In the genomic region with DNA sequence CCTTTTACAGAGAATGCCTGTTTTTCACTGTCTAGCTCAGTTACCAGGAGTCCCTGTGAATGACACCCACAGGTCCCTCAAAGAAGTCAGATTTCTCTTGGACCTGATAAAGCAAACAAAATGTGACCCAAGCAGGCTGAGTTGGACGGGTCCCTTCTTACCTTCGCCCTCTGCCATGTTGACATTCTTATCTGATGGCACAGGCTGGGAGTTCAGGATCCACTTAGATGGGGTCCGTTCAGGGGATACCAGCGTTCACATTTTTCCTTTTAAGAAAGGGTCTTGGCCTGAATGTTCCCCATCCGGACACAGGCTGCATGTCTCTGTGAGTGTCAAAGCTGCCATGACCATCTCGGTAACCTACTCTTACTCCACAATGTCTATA, we compare ENCODE assay signal across 21 cellular contexts.
DNase-seq lines count a peak whose midpoint lies in the region; ATAC-seq, FAIRE-seq and TF ChIP-seq lines count a peak whose summit lies in the region.
"Had no signal": no experiment of that assay in that cellular context is flagged by ENCODE, and none has a peak within 500 bp of the region (broad histone marks: within the 10 kb centered on the region; RNA-seq: fewer than 3 reads in every experiment).

No MANE protein-coding gene starts in this region.

- no peak overlapping the region for H4K8ac ChIP-seq in H1 (ENCODE audit: extremely low read depth, insufficient read depth, low read length)

- no peak overlapping the region for H2BK15ac ChIP-seq in H1 (ENCODE audit: low read length)

- TF ChIP-seq EP300 in HepG2 (IDR thresholded peaks at IDR 0.05; ENCODE audit: low read depth in 2 of 2, low read length in 2 of 2) (no peak), HepG2 (CRISPR knock-in tag; IDR thresholded peaks at IDR 0.05; ENCODE audit: borderline replicate concordance) (no peak), H1 (IDR thresholded peaks at IDR 0.05; ENCODE audit: borderline replicate concordance in 1 of 2, low read depth in 2 of 2, low read length in 2 of 2) (no peak)

- H3K9ac ChIP-seq in liver (ENCODE audit: low read depth in 1 of 2, low read length in 2 of 2) (no peak overlapping the region), HepG2 (ENCODE audit: insufficient read depth, low read depth, low read length) (no peak overlapping the region), H1 (replicated peaks in 1 of 4; ENCODE audit: extremely low read depth in 1 of 4, low read depth in 3 of 4, low read length in 3 of 4) (no peak overlapping the region)

- CTCF ChIA-PET in HepG2 (lab: Yijun Ruan, JAX; ENCODE audit: low intra/inter-chr PET ratio, low total read pairs): no interaction called here
- CTCF ChIA-PET in H1 (lab: Charles Lee; ENCODE audit: partially characterized antibody): interaction anchor here (0.6 to 2.2 kb wide), 3 partner anchors 10 to 539 kb away, joined by 3 to 6 read pairs (median 4); no protein-coding TSS in a partner anchor

- H2BK20ac ChIP-seq in H1 (ENCODE audit: low read length): no peak overlapping the region

- H3K36me3 ChIP-seq in liver (ENCODE audit: control insufficient read depth in 4 of 4, insufficient read depth in 3 of 4, low read depth in 1 of 4, low read length in 3 of 4) (no peaks in the 10 kb centered on the region), HepG2 (replicated peaks in 1 of 2; ENCODE audit: control insufficient read depth in 1 of 2, insufficient read depth in 2 of 2, low read length in 2 of 2) (no peaks in the 10 kb centered on the region), H1 (ENCODE audit: control insufficient read depth in 2 of 4, insufficient read depth in 4 of 4, low read length in 3 of 4) (no peaks in the 10 kb centered on the region), mesodermal cell (ENCODE audit: control insufficient read depth, insufficient read depth, low read length) (no peaks in the 10 kb centered on the region), vagina (no peaks in the 10 kb centered on the region)

- H4K20me1 ChIP-seq in HepG2 (ENCODE audit: insufficient read depth, low read length) (no peaks in the 10 kb centered on the region), H1 (replicated peaks in 1 of 2; ENCODE audit: control insufficient read depth in 1 of 2, insufficient read depth in 2 of 2, low read length in 2 of 2) (no peaks in the 10 kb centered on the region)

- peak overlapping the region; percentile 49 to 94 for H3K27ac ChIP-seq in liver (ENCODE audit: low read depth in 1 of 2, low read length in 2 of 2)
- no peak overlapping the region for H3K27ac ChIP-seq in HepG2 (ENCODE audit: extremely low read length, insufficient read depth, low read length)
- no peak overlapping the region for H3K27ac ChIP-seq in H1 (ENCODE audit: low read depth, low read length)
- H3K27ac ChIP-seq in mesodermal cell (ENCODE audit: low read depth, low read length, severe bottlenecking): peak overlapping the region; percentile 91
- H3K27ac ChIP-seq in vagina: peak overlapping the region; percentile 51
- H3K27ac ChIP-seq: testis had no signal

- 41% methylated on average over 6 of the region's 6 CpGs for WGBS in liver
- WGBS in HepG2 (ENCODE audit: low lambda C conversion rate): 6% methylated on average over 2 of the region's 6 CpGs
- 87% methylated on average over 6 of the region's 6 CpGs; no CpG with 5 or more reads in 1 of the 2 experiments for WGBS in H1 (ENCODE audit: extremely low coverage in 1 of 2, insufficient coverage in 1 of 2, insufficient read length in 1 of 2, insufficient replicate concordance in 2 of 2, low coverage in 1 of 2, low lambda C conversion rate in 2 of 2, missing lambda C conversion rate in 1 of 2), 2 experiments
- WGBS in mesodermal cell (ENCODE audit: insufficient coverage in 2 of 2), 2 experiments: 92 to 96% methylated on average over 6 of the region's 6 CpGs

- H2AFZ ChIP-seq in HepG2 (ENCODE audit: low read length) (no peak overlapping the region), H1 (ENCODE audit: low read length) (no peak overlapping the region)

- peaks cover 2 to 13% of the 10 kb centered on the region in 2 donors for H3K4me1 Mint-ChIP-seq in effector memory CD8-positive, alpha-beta T cell (ENCODE audit: low read depth in 2 of 2)
- H3K4me1 Mint-ChIP-seq in activated naive CD8-positive, alpha-beta T cell treated with anti-CD3 and anti-CD28 coated beads, Interleukin-2, amount 50 U/mL, for 24 hours: peaks cover 11% of the 10 kb centered on the region
- H3K4me1 Mint-ChIP-seq: WTC11 had no signal

- H3K4me3 ChIP-seq in liver (ENCODE audit: low read depth in 1 of 3, low read length in 3 of 3): no peak overlapping the region
- H3K4me3 ChIP-seq in HepG2 (replicated peaks in 1 of 3; ENCODE audit: insufficient read depth in 1 of 3, low read depth in 2 of 3, low read length in 3 of 3): no peak overlapping the region
- no peak overlapping the region for H3K4me3 ChIP-seq in H1 (ENCODE audit: extremely low read depth in 1 of 4, insufficient read depth in 2 of 4, low read depth in 3 of 4, low read length in 4 of 4)
- H3K4me3 ChIP-seq in mesodermal cell (ENCODE audit: extremely low read depth, insufficient read depth, low read length, poor library complexity, severe bottlenecking): no peak overlapping the region
- H3K4me3 ChIP-seq in vagina: no peak overlapping the region
- H3K4me3 ChIP-seq: testis had no signal

- TF ChIP-seq CTCF in liver (IDR thresholded peaks at IDR 0.05; ENCODE audit: low read depth, low read length, missing input control): no peak
- TF ChIP-seq CTCF in HepG2 (CRISPR knock-in tag; IDR thresholded peaks at IDR 0.05): no peak
- no peak for TF ChIP-seq CTCF in H1 (IDR thresholded peaks at IDR 0.05; ENCODE audit: control extremely low read depth in 1 of 3, insufficient read depth in 1 of 3, low read depth in 1 of 3, low read length in 3 of 3)
- no peak for TF ChIP-seq CTCF in vagina (IDR thresholded peaks at IDR 0.05)

- H3K9me3 Mint-ChIP-seq in effector memory CD8-positive, alpha-beta T cell: no peaks in the 10 kb centered on the region
- H3K9me3 Mint-ChIP-seq in activated naive CD8-positive, alpha-beta T cell treated with anti-CD3 and anti-CD28 coated beads, Interleukin-2, amount 50 U/mL, for 24 hours: peaks cover 3% of the 10 kb centered on the region
- H3K9me3 Mint-ChIP-seq: activated CD4-positive, alpha-beta memory T cell treated with anti-CD3 and anti-CD28 coated beads, Interleukin-2, amount 10 ng/mL, durations not matched to agents 7 days and 5 days; activated naive CD4-positive, alpha-beta T cell treated with anti-CD3 and anti-CD28 coated beads for 36 hours had no signal

- ATAC-seq in HepG2: no peak
- ATAC-seq in effector memory CD8-positive, alpha-beta T cell (replicated peaks): no peak
- ATAC-seq in activated naive CD8-positive, alpha-beta T cell treated with anti-CD3 and anti-CD28 coated beads, Interleukin-2, amount 50 U/mL, for 24 hours: no peak
- ATAC-seq: naive thymus-derived CD4-positive, alpha-beta T cell; WTC11 had no signal

- POLR2A ChIA-PET in HepG2 (lab: Yijun Ruan, JAX): no interaction called here
- POLR2A ChIA-PET in H1 (lab: Charles Lee; ENCODE audit: partially characterized antibody): interaction anchor here (0.6 kb wide), 1 partner anchor 166 kb away, joined by 4 read pairs; no protein-coding TSS in a partner anchor

- H3K4me1 ChIP-seq in liver (ENCODE audit: control insufficient read depth in 4 of 4, insufficient read depth in 4 of 4, low read length in 3 of 4): peaks cover 4 to 34% (median 15%) of the 10 kb centered on the region in 4 donors
- H3K4me1 ChIP-seq in HepG2 (ENCODE audit: insufficient read depth, low read length): no peaks in the 10 kb centered on the region
- no peaks in the 10 kb centered on the region for H3K4me1 ChIP-seq in H1 (replicated peaks in 1 of 4; ENCODE audit: control insufficient read depth in 3 of 4, insufficient read depth in 4 of 4, low read length in 3 of 4)
- H3K4me1 ChIP-seq in mesodermal cell (ENCODE audit: control insufficient read depth, insufficient read depth, low read length, poor library complexity, severe bottlenecking): peaks cover 36% of the 10 kb centered on the region
- H3K4me1 ChIP-seq in vagina: peaks cover 30% of the 10 kb centered on the region
- H3K4me1 ChIP-seq: testis had no signal

- H3K27me3 ChIP-seq in liver (ENCODE audit: control insufficient read depth in 4 of 4, insufficient read depth in 4 of 4, low read length in 3 of 4) (no peaks in the 10 kb centered on the region), HepG2 (ENCODE audit: control insufficient read depth in 1 of 2, insufficient read depth in 2 of 2, low read length in 2 of 2) (no peaks in the 10 kb centered on the region), H1 (replicated peaks in 1 of 4; ENCODE audit: control insufficient read depth in 3 of 4, extremely low read depth in 1 of 4, insufficient read depth in 3 of 4, low read length in 3 of 4) (no peaks in the 10 kb centered on the region), vagina (no peaks in the 10 kb centered on the region)
- H3K27me3 ChIP-seq: testis had no signal

- no peak overlapping the region for H2BK5ac ChIP-seq in H1 (ENCODE audit: low read depth, low read length)

- intact Hi-C loops in HepG2 (cut with micrococcal nuclease; ENCODE audit: unreplicated experiment): no loop called here
- intact Hi-C loops in vagina (cut with DNase I): no loop called here

- H3K9me3 ChIP-seq in liver (ENCODE audit: control insufficient read depth in 4 of 4, low read length in 3 of 4): no peaks in the 10 kb centered on the region
- H3K9me3 ChIP-seq in HepG2 (ENCODE audit: low read length): no peaks in the 10 kb centered on the region
- H3K9me3 ChIP-seq in H1 (ENCODE audit: insufficient read depth in 2 of 2, low read depth in 1 of 2, low read length in 1 of 2): no peaks in the 10 kb centered on the region; a peak in 1 of 4 replicates
- H3K9me3 ChIP-seq in mesodermal cell (ENCODE audit: control insufficient read depth, low read length): no peaks in the 10 kb centered on the region
- no peaks in the 10 kb centered on the region for H3K9me3 ChIP-seq in vagina
- H3K9me3 ChIP-seq: testis had no signal

- in situ Hi-C loops in HepG2 (cut with HindIII; ENCODE audit: extremely low pct_ligation_motif_present, low pct_unique_long_range_greater_than_20kb): no loop called here

- H3K56ac ChIP-seq in H1 (replicated peaks; ENCODE audit: insufficient read length, low read depth, low read length): no peak overlapping the region

- BruUV-seq in HepG2 (replicated peaks; lab: Mats Ljungman, UMichigan): no TSS peak

- H4K91ac ChIP-seq in H1 (replicated peaks; ENCODE audit: insufficient read length, low read length): no peak overlapping the region

- FAIRE-seq in HepG2 (lab: Jason Lieb, UNC) (no peak), H1 (lab: Jason Lieb, UNC) (no peak)

- H3K18ac ChIP-seq in H1 (ENCODE audit: extremely low read depth, low read length): no peak overlapping the region

- H4K5ac ChIP-seq in H1 (ENCODE audit: insufficient read length, low read depth, low read length): no peak overlapping the region

- TF ChIP-seq POLR2A in HepG2 (IDR thresholded peaks at IDR 0.05; ENCODE audit: insufficient read depth in 1 of 2, low read depth in 2 of 2, low read length in 2 of 2) (no peak), H1 (IDR thresholded peaks at IDR 0.05; ENCODE audit: control extremely low read depth in 1 of 2, low read depth in 2 of 2, low read length in 2 of 2) (no peak), vagina (IDR thresholded peaks at IDR 0.05) (no peak)

- H3K79me1 ChIP-seq in H1 (ENCODE audit: low read depth, low read length): no peaks in the 10 kb centered on the region

- H3K79me2 ChIP-seq in HepG2 (ENCODE audit: insufficient read depth, low read length): no peaks in the 10 kb centered on the region
- no peaks in the 10 kb centered on the region for H3K79me2 ChIP-seq in H1 (ENCODE audit: control insufficient read depth in 1 of 2, insufficient read depth in 2 of 2, low read length in 2 of 2)

- no peaks in the 10 kb centered on the region for H3K36me3 Mint-ChIP-seq in effector memory CD8-positive, alpha-beta T cell (ENCODE audit: insufficient read depth)
- no peaks in the 10 kb centered on the region for H3K36me3 Mint-ChIP-seq in activated naive CD8-positive, alpha-beta T cell treated with anti-CD3 and anti-CD28 coated beads, Interleukin-2, amount 50 U/mL, for 24 hours (ENCODE audit: low read depth)
- H3K36me3 Mint-ChIP-seq: CD4-positive, CD25-positive, alpha-beta regulatory T cell; WTC11 had no signal

- no peak overlapping the region for H2BK120ac ChIP-seq in H1 (replicated peaks; ENCODE audit: low read depth, low read length)

- H3K27me3 Mint-ChIP-seq in effector memory CD8-positive, alpha-beta T cell: peaks cover 8 to 42% of the 10 kb centered on the region in 2 donors
- H3K27me3 Mint-ChIP-seq in activated naive CD8-positive, alpha-beta T cell treated with anti-CD3 and anti-CD28 coated beads, Interleukin-2, amount 50 U/mL, for 24 hours: peaks cover 1% of the 10 kb centered on the region
- H3K27me3 Mint-ChIP-seq: activated CD4-positive, alpha-beta memory T cell treated with anti-CD3 and anti-CD28 coated beads, Interleukin-2, amount 10 ng/mL, durations not matched to agents 7 days and 5 days had no signal

- H3K14ac ChIP-seq in H1 (ENCODE audit: insufficient read length): no peak overlapping the region

- DNase-seq in HepG2 (ENCODE audit: low spot score) (no peak), H1 (ENCODE audit: low read depth in 1 of 2, low spot score in 2 of 2) (no peak), vagina (ENCODE audit: extremely low spot score in 2 of 2) (no peak)
- DNase-seq in stimulated activated CD4-positive, alpha-beta T cell treated with anti-CD3 and anti-CD28 coated beads, Interleukin-15, amount 100 ng/mL, for 24 hours: no peak
- DNase-seq in effector memory CD8-positive, alpha-beta T cell: no peak
- DNase-seq in activated naive CD8-positive, alpha-beta T cell treated with anti-CD3 and anti-CD28 coated beads, Interleukin-2, amount 50 U/mL, for 24 hours: no peak
- DNase-seq: activated CD4-positive, alpha-beta memory T cell treated with anti-CD3 and anti-CD28 coated beads, Interleukin-2, amount 10 ng/mL, durations not matched to agents 7 days and 5 days; activated naive CD4-positive, alpha-beta T cell treated with anti-CD3 and anti-CD28 coated beads for 36 hours; activated T-cell treated with anti-CD3 and anti-CD28 coated beads, Interleukin-2, amount 50 U/mL, for 1 hour; aorta; CD4-positive, CD25-positive, alpha-beta regulatory T cell; DMS79 treated with DMSO at 0.1 percent for 48 hours; GOT3; naive thymus-derived CD4-positive, alpha-beta T cell; NCI-H1930; NCI-H446 treated with DMSO at 0.1 percent for 48 hours; SHP77; testis had no signal

- H3K4me2 ChIP-seq in HepG2 (ENCODE audit: low read depth, low read length) (no peak overlapping the region), H1 (ENCODE audit: insufficient read depth in 1 of 2, low read depth in 2 of 2, low read length in 2 of 2) (no peak overlapping the region)

- H3K4ac ChIP-seq in H1 (replicated peaks; ENCODE audit: insufficient read length, low read depth, low read length): peak overlapping the region; percentile 44

- no peak overlapping the region for H2AK5ac ChIP-seq in H1 (ENCODE audit: low read depth, low read length)

- H3K23ac ChIP-seq in H1 (ENCODE audit: insufficient read length): no peak overlapping the region

- no peak overlapping the region for H2BK12ac ChIP-seq in H1 (ENCODE audit: low read depth, low read length)

- peak; percentile 18 to 29 for TF ChIP-seq RAD21 in liver (IDR thresholded peaks at IDR 0.05)
- no peak for TF ChIP-seq RAD21 in HepG2 (CRISPR knock-in tag; IDR thresholded peaks at IDR 0.05)
- TF ChIP-seq RAD21 in H1 (IDR thresholded peaks at IDR 0.05 in 1 of 2, conservative IDR thresholded peaks at IDR 0.05 in 1 of 2; ENCODE audit: low read depth in 2 of 2, low read length in 2 of 2): no peak

- no peak overlapping the region for H3K4me3 Mint-ChIP-seq in effector memory CD8-positive, alpha-beta T cell
- H3K4me3 Mint-ChIP-seq in activated naive CD8-positive, alpha-beta T cell treated with anti-CD3 and anti-CD28 coated beads, Interleukin-2, amount 50 U/mL, for 24 hours: no peak overlapping the region
- H3K4me3 Mint-ChIP-seq: activated CD4-positive, alpha-beta memory T cell treated with anti-CD3 and anti-CD28 coated beads, Interleukin-2, amount 10 ng/mL, durations not matched to agents 7 days and 5 days; activated naive CD4-positive, alpha-beta T cell treated with anti-CD3 and anti-CD28 coated beads for 36 hours; CD4-positive, CD25-positive, alpha-beta regulatory T cell; WTC11 had no signal

- H3K27ac Mint-ChIP-seq in effector memory CD8-positive, alpha-beta T cell: no peak overlapping the region
- H3K27ac Mint-ChIP-seq in activated naive CD8-positive, alpha-beta T cell treated with anti-CD3 and anti-CD28 coated beads, Interleukin-2, amount 50 U/mL, for 24 hours: no peak overlapping the region
- H3K27ac Mint-ChIP-seq: activated CD4-positive, alpha-beta memory T cell treated with anti-CD3 and anti-CD28 coated beads, Interleukin-2, amount 10 ng/mL, durations not matched to agents 7 days and 5 days; activated naive CD4-positive, alpha-beta T cell treated with anti-CD3 and anti-CD28 coated beads for 36 hours; CD4-positive, CD25-positive, alpha-beta regulatory T cell; naive thymus-derived CD4-positive, alpha-beta T cell; WTC11 had no signal

- H3K23me2 ChIP-seq in H1 (ENCODE audit: low read depth, low read length): no peaks in the 10 kb centered on the region

Comparison
In these comparisons a context has a peak if more than half of its experiments do, and no peak if none do; other contexts are left out.
1. H3K27ac ChIP-seq: peak in liver (2 of 2), mesodermal cell (single experiment) and vagina (single experiment); none in HepG2 (single experiment) and H1 (single experiment).